ENCODE assay signal across 15 cellular contexts in the genomic region with DNA sequence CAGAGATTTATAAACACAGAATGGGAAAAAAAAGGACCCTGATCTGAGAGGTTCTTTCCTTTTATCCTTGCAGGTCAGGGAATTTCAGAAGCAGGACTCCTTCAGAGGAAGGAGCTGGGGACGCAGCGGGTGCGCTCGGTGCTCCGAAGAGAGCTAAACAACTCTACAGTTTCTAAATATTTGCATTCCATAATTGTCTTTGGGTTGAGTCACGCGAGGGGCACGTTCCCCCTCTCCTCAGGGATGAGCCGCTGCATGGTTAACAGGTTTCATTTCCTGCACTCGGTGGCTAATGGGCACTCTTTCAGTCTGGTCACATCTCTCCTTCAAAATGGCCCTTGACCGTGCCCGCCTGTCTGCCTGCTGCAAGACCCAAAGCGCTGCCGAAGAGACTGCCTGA.
DNase-seq lines count a peak whose midpoint lies in the region; ATAC-seq and TF ChIP-seq lines count a peak whose summit lies in the region.
"Had no signal": no experiment of that assay in that cellular context is flagged by ENCODE, and none has a peak within 500 bp of the region (broad histone marks: within the 10 kb centered on the region; RNA-seq: fewer than 3 reads in every experiment).

No MANE protein-coding gene starts in this region.

- H3K36me3 ChIP-seq in sigmoid colon, result no peaks in the 10 kb centered on the region

- no peak for TF ChIP-seq EP300 in sigmoid colon (IDR thresholded peaks at IDR 0.05)

- TF ChIP-seq CTCF in sigmoid colon (IDR thresholded peaks at IDR 0.05), result no peak

- no peaks in the 10 kb centered on the region for H3K27me3 ChIP-seq in sigmoid colon

- no peaks in the 10 kb centered on the region for H3K4me1 ChIP-seq in sigmoid colon

- H3K27ac ChIP-seq in sigmoid colon, result no peak overlapping the region
- H3K27ac ChIP-seq: PC-9 had no signal

- 66 to 74% methylated on average over 14 of the region's 14 CpGs for WGBS in sigmoid colon, 2 donors

- no peak for ATAC-seq in activated CD4-positive, CD25-positive, alpha-beta regulatory T cell treated with anti-CD3 and anti-CD28 coated beads, Interleukin-2, amount 50 U/mL, for 24 hours
- ATAC-seq in left cardiac atrium, result no peak
- ATAC-seq: SK-N-SH treated with all-trans-retinoic acid at 6 μM for 48 hours had no signal

- DNase-seq in DMS53 treated with DMSO at 0.1 percent for 48 hours (lab: John Stamatoyannopoulos, UW; ENCODE audit: unreplicated experiment) (peak; percentile 86), NCI-H146 treated with DMSO at 0.1 percent for 48 hours (lab: John Stamatoyannopoulos, UW; ENCODE audit: unreplicated experiment) (peak; percentile 5), SHP77 (lab: John Stamatoyannopoulos, UW) (peak; percentile 59 to 73), sigmoid colon (no peak), DMS79 treated with DMSO at 0.1 percent for 48 hours (lab: John Stamatoyannopoulos, UW) (no peak), left cardiac atrium (no peak)
- DNase-seq: CD4-positive, alpha-beta T cell; EL; H9; NCI-H1694 treated with DMSO at 0.1 percent for 48 hours; NCI-H2171 treated with DMSO at 0.1 percent for 48 hours; NCI-H526 treated with DMSO at 0.1 percent for 48 hours; PC-9 had no signal

- intact Hi-C loops in sigmoid colon (cut with DNase I) (no loop called here), left cardiac atrium (cut with DNase I) (loop anchor here in 1 of 2 donors (10.0 kb wide), 1 partner anchor 178 kb away; no protein-coding TSS in a partner anchor)

- H3K9me3 ChIP-seq in sigmoid colon, result no peaks in the 10 kb centered on the region

- TF ChIP-seq POLR2A in sigmoid colon (IDR thresholded peaks at IDR 0.05), result no peak

- H3K4me3 ChIP-seq in sigmoid colon, result peak overlapping the region in 3 of 4 donors; percentile 16 to 20 (median 18)
- H3K4me3 ChIP-seq: PC-9 had no signal

Comparison
In these comparisons a context has a peak if more than half of its experiments do, and no peak if none do; other contexts are left out.
1. DNase-seq: peak in DMS53 treated with DMSO at 0.1 percent for 48 hours (single experiment), NCI-H146 treated with DMSO at 0.1 percent for 48 hours (single experiment) and SHP77 (2 of 2); none in sigmoid colon (single experiment), DMS79 treated with DMSO at 0.1 percent for 48 hours (single experiment) and left cardiac atrium (single experiment).